10 cellular contexts compared by ENCODE assay signal in genomic region chr10:110858297-110858934, GRCh38. TPM values are rescaled to one million over a fixed set of nuclear protein-coding genes. Genes with fewer than 3 reads are reported as not detected.
DNase-seq lines count a peak whose midpoint lies in the region; ATAC-seq, FAIRE-seq and TF ChIP-seq lines count a peak whose summit lies in the region.
"Had no signal": no experiment of that assay in that cellular context is flagged by ENCODE, and none has a peak within 500 bp of the region (broad histone marks: within the 10 kb centered on the region; RNA-seq: fewer than 3 reads in every experiment).

No MANE protein-coding gene starts in this region.

- no peaks in the 10 kb centered on the region for H3K9me3 ChIP-seq in SU-DHL-6 (ENCODE audit: insufficient read depth, low read length)
- H3K9me3 ChIP-seq in esophagus (ENCODE audit: control insufficient read depth in 2 of 2, insufficient read depth in 1 of 2, low read depth in 1 of 2, low read length in 1 of 2), result no peaks in the 10 kb centered on the region
- no peaks in the 10 kb centered on the region for H3K9me3 ChIP-seq in kidney (ENCODE audit: control insufficient read depth in 1 of 2, low read length in 2 of 2)

- no peaks in the 10 kb centered on the region for H4K20me1 ChIP-seq in SU-DHL-6 (ENCODE audit: low read depth, low read length)

- H3K79me2 ChIP-seq in SU-DHL-6 (ENCODE audit: insufficient read depth, low read length), result no peaks in the 10 kb centered on the region

- peaks cover 8% of the 10 kb centered on the region for H3K36me3 Mint-ChIP-seq in activated T-cell treated with anti-CD3 and anti-CD28 coated beads, Interleukin-2, amount 50 U/mL, for 24 hours (ENCODE audit: low read depth)

- no peak for DNase-seq in activated T-cell treated with anti-CD3 and anti-CD28 coated beads, Interleukin-2, amount 50 U/mL, for 24 hours
- no peak for DNase-seq in activated T-cell treated with anti-CD3 and anti-CD28 coated beads for 4 hours
- DNase-seq in substantia nigra (lab: John Stamatoyannopoulos, UW), result no peak
- DNase-seq in kidney, result no peak
- DNase-seq in NOMO-1 (lab: John Stamatoyannopoulos, UW; ENCODE audit: unreplicated experiment in 2 of 2), result no peak
- DNase-seq: activated CD4-positive, alpha-beta T cell treated with anti-CD3 and anti-CD28 coated beads for 4 hours; GM23248 had no signal

- no peaks in the 10 kb centered on the region for H3K27me3 Mint-ChIP-seq in activated T-cell treated with anti-CD3 and anti-CD28 coated beads, Interleukin-2, amount 50 U/mL, for 24 hours

- peaks cover 29% of the 10 kb centered on the region for H3F3A ChIP-seq in SU-DHL-6 (ENCODE audit: insufficient read depth)

- H3K27ac ChIP-seq in SU-DHL-6 (ENCODE audit: low read depth, low read length), result peak overlapping the region; percentile 65
- H3K27ac ChIP-seq in esophagus (ENCODE audit: low read depth in 2 of 2, low read length in 1 of 2), result peak overlapping the region; percentile 72
- peak overlapping the region; percentile 21 for H3K27ac ChIP-seq in substantia nigra (ENCODE audit: low read depth, low read length, poor library complexity, severe bottlenecking)
- no peak overlapping the region for H3K27ac ChIP-seq in kidney (ENCODE audit: low read depth in 2 of 2, low read length in 2 of 2)
- H3K27ac ChIP-seq: GM23248 had no signal

- no peak for ATAC-seq in GM19351 (IDR thresholded peaks at IDR 0.05; ENCODE audit: unreplicated experiment)

- 32 to 43% methylated on average over 1 of the region's 1 CpG for WGBS in esophagus, 2 donors

- TF ChIP-seq CTCF in SU-DHL-6 (IDR thresholded peaks at IDR 0.05; ENCODE audit: insufficient read depth, low read length, poor library complexity, severe bottlenecking), result no peak
- TF ChIP-seq CTCF in kidney (IDR thresholded peaks at IDR 0.05; ENCODE audit: borderline replicate concordance, extremely low read depth, insufficient read depth), result no peak

- H2AFZ ChIP-seq in SU-DHL-6 (ENCODE audit: low read depth, low read length, severe bottlenecking), result no peak overlapping the region
- H2AFZ ChIP-seq: GM23248 had no signal

- intact Hi-C loops in kidney (cut with DNase I), result no loop called here

- peak overlapping the region; percentile 36 for H3K4me2 ChIP-seq in SU-DHL-6 (ENCODE audit: low read depth, low read length, poor library complexity, severe bottlenecking)

- peaks cover 87% of the 10 kb centered on the region for H3K4me1 Mint-ChIP-seq in activated T-cell treated with anti-CD3 and anti-CD28 coated beads, Interleukin-2, amount 50 U/mL, for 24 hours (ENCODE audit: low read depth)

- no peaks in the 10 kb centered on the region for H3K9me2 ChIP-seq in SU-DHL-6 (replicated peaks; ENCODE audit: insufficient read depth, low read length)

- FAIRE-seq in kidney (lab: Jason Lieb, UNC), result no peak

- H3K4me1 ChIP-seq in esophagus (ENCODE audit: control insufficient read depth in 2 of 2, insufficient read depth in 2 of 2, low read length in 1 of 2), result peaks cover 9 to 25% of the 10 kb centered on the region in 2 donors
- peaks cover 11 to 15% of the 10 kb centered on the region in 2 donors for H3K4me1 ChIP-seq in kidney (ENCODE audit: control insufficient read depth in 1 of 2, insufficient read depth in 1 of 2, low read depth in 1 of 2, low read length in 2 of 2)

- H3K4me3 ChIP-seq in SU-DHL-6 (ENCODE audit: insufficient read depth, low read length, poor library complexity, severe bottlenecking), result no peak overlapping the region
- H3K4me3 ChIP-seq in esophagus (ENCODE audit: low read depth in 1 of 2, low read length in 2 of 2), result no peak overlapping the region
- no peak overlapping the region for H3K4me3 ChIP-seq in kidney (ENCODE audit: low read length in 2 of 2)
- H3K4me3 ChIP-seq: GM23248 had no signal

- H3K9ac ChIP-seq in SU-DHL-6 (ENCODE audit: low read length) (peak overlapping the region; percentile 22; the same call in 1 of the 2 replicates), kidney (ENCODE audit: low read length in 2 of 2) (no peak overlapping the region)
- H3K9ac ChIP-seq: GM23248 had no signal

- H3K36me3 ChIP-seq in SU-DHL-6 (ENCODE audit: low read length) (no peaks in the 10 kb centered on the region), esophagus (ENCODE audit: control insufficient read depth in 2 of 2, insufficient read depth in 2 of 2, low read length in 1 of 2) (no peaks in the 10 kb centered on the region), kidney (ENCODE audit: control insufficient read depth in 1 of 2, insufficient read depth in 2 of 2, low read length in 2 of 2) (no peaks in the 10 kb centered on the region)

- H3K27me3 ChIP-seq in SU-DHL-6 (ENCODE audit: low read length) (no peaks in the 10 kb centered on the region), esophagus (ENCODE audit: control insufficient read depth in 1 of 2, insufficient read depth in 2 of 2, low read length in 2 of 2) (no peaks in the 10 kb centered on the region)

- peak overlapping the region; percentile 20 for H3K27ac Mint-ChIP-seq in activated T-cell treated with anti-CD3 and anti-CD28 coated beads, Interleukin-2, amount 50 U/mL, for 24 hours

- no peak overlapping the region for H3K4me3 Mint-ChIP-seq in activated T-cell treated with anti-CD3 and anti-CD28 coated beads, Interleukin-2, amount 50 U/mL, for 24 hours

- peaks cover 6% of the 10 kb centered on the region for H3K9me3 Mint-ChIP-seq in activated T-cell treated with anti-CD3 and anti-CD28 coated beads, Interleukin-2, amount 50 U/mL, for 24 hours

RNA-seq across cellular contexts. Expression of gene PDCD4, which starts 13.3 kb away (rescaled TPM):
- 100 to 1,000 TPM; 116 to 203 TPM for polyA plus RNA-seq in esophagus
- total RNA-seq in kidney, result 75.9 TPM
- 57.7 TPM for polyA plus RNA-seq in kidney (ENCODE audit: insufficient read depth, low read depth, low replicate concordance)

Comparison
In these comparisons a context has a peak if more than half of its experiments do, and no peak if none do; other contexts are left out.
1. H3K27ac ChIP-seq: peak in SU-DHL-6 (single experiment), esophagus (2 of 2) and substantia nigra (single experiment); none in kidney (0 of 2).